In genomic region chr20:57713505-57713903, GRCh38 we compare ENCODE assay signal across 16 cellular contexts. TPM values are rescaled to one million over a fixed set of nuclear protein-coding genes. Genes with fewer than 3 reads are reported as not detected.
A peak's percentile ranks its signal among the peaks of the same experiment; 100 is the strongest.
DNase-seq lines count a peak whose midpoint lies in the region; ATAC-seq, FAIRE-seq and TF ChIP-seq lines count a peak whose summit lies in the region.
"Had no signal": no experiment of that assay in that cellular context is flagged by ENCODE, and none has a peak within 500 bp of the region (broad histone marks: within the 10 kb centered on the region; RNA-seq: fewer than 3 reads in every experiment).

No MANE protein-coding gene starts in this region.

- no peaks in the 10 kb centered on the region for H3K79me1 ChIP-seq in neuronal stem cell (ENCODE audit: low read depth, low read length)

- peaks cover 4% of the 10 kb centered on the region for H3K36me3 Mint-ChIP-seq in chondrocyte (ENCODE audit: low read depth)
- H3K36me3 Mint-ChIP-seq: activated CD4-positive, alpha-beta memory T cell treated with anti-CD3 and anti-CD28 coated beads for 36 hours had no signal

- DNase-seq in A549 (ENCODE audit: low read depth in 1 of 2, low spot score in 1 of 2) = no peak
- DNase-seq in MV-4-11 (lab: John Stamatoyannopoulos, UW) = peak; percentile 72
- no peak for DNase-seq in chondrocyte (ENCODE audit: low spot score)
- DNase-seq in neuronal stem cell (ENCODE audit: low spot score) = no peak
- DNase-seq in esophagus squamous epithelium (lab: John Stamatoyannopoulos, UW) = no peak
- DNase-seq in NCI-H524 treated with DMSO at 0.1 percent for 48 hours (lab: John Stamatoyannopoulos, UW) = no peak
- DNase-seq in inferior parietal cortex (ENCODE audit: extremely low spot score) = no peak
- DNase-seq in LoVo (ENCODE audit: low spot score) = no peak
- DNase-seq: activated CD4-positive, alpha-beta memory T cell treated with anti-CD3 and anti-CD28 coated beads for 36 hours; AML-193; DMS79 treated with DMSO at 0.1 percent for 48 hours; NCI-H1105 treated with DMSO at 0.1 percent for 48 hours; occipital lobe; transverse colon had no signal

- no peak overlapping the region for H3K4ac ChIP-seq in neuronal stem cell (ENCODE audit: low read length)

- H3K18ac ChIP-seq in neuronal stem cell (ENCODE audit: low read length) = no peak overlapping the region

- H3K9ac ChIP-seq in neuronal stem cell (ENCODE audit: low read depth, low read length, poor library complexity) = no peak overlapping the region

- H3K14ac ChIP-seq in neuronal stem cell (ENCODE audit: low read length) = peak overlapping the region; percentile 9

- no peak for TF ChIP-seq CTCF in A549 (IDR thresholded peaks at IDR 0.05)
- TF ChIP-seq CTCF in chondrocyte (IDR thresholded peaks at IDR 0.05) = no peak
- TF ChIP-seq CTCF in esophagus squamous epithelium (IDR thresholded peaks at IDR 0.05) = no peak

- H2AFZ ChIP-seq in neuronal stem cell (ENCODE audit: low read length) = no peak overlapping the region

- TF ChIP-seq RAD21 in A549 (conservative IDR thresholded peaks at IDR 0.05 in 1 of 2, IDR thresholded peaks at IDR 0.05 in 1 of 2) = no peak

- peaks cover 70% of the 10 kb centered on the region for H3K4me1 Mint-ChIP-seq in chondrocyte (ENCODE audit: low read depth)

- TF ChIP-seq EP300 in A549 (IDR thresholded peaks at IDR 0.05) = no peak

- peak overlapping the region; percentile 90 for H3K4me2 ChIP-seq in A549
- no peak overlapping the region for H3K4me2 ChIP-seq in neuronal stem cell (ENCODE audit: insufficient read depth, low read length, poor library complexity, severe bottlenecking)

- no peaks in the 10 kb centered on the region for H3K36me3 ChIP-seq in neuronal stem cell (replicated peaks in 1 of 2; ENCODE audit: control insufficient read depth in 2 of 2, insufficient read depth in 2 of 2, low read length in 2 of 2)
- no peaks in the 10 kb centered on the region for H3K36me3 ChIP-seq in esophagus squamous epithelium
- H3K36me3 ChIP-seq: transverse colon had no signal

- H3K4me1 ChIP-seq in A549 = peaks cover 68% of the 10 kb centered on the region
- H3K4me1 ChIP-seq in neuronal stem cell (ENCODE audit: control insufficient read depth in 2 of 2, insufficient read depth in 1 of 2, low read depth in 1 of 2, low read length in 2 of 2) = peaks cover 3 to 13% of the 10 kb centered on the region in 2 donors
- H3K4me1 ChIP-seq in esophagus squamous epithelium = peaks cover 8 to 71% (median 30%) of the 10 kb centered on the region in 3 donors

- peak overlapping the region; percentile 43 for H3K4me3 Mint-ChIP-seq in chondrocyte (ENCODE audit: unreplicated experiment)
- H3K4me3 Mint-ChIP-seq: activated CD4-positive, alpha-beta memory T cell treated with anti-CD3 and anti-CD28 coated beads for 36 hours had no signal

- WGBS in A549 (ENCODE audit: missing lambda C conversion rate) = 68% methylated on average over 10 of the region's 10 CpGs
- WGBS in neuronal stem cell (ENCODE audit: extremely low coverage in 2 of 2, insufficient read length in 2 of 2, insufficient replicate concordance in 1 of 2), 2 donors = no CpG with 5 or more reads among the region's 10 CpGs
- 54% methylated on average over 10 of the region's 10 CpGs for WGBS in esophagus squamous epithelium, 2 donors

- intact Hi-C loops in esophagus squamous epithelium (cut with DNase I) = no loop called here

- peak overlapping the region; percentile 58 for H2AK5ac ChIP-seq in neuronal stem cell (ENCODE audit: low read depth, low read length)

- TF ChIP-seq POLR2A in A549 (IDR thresholded peaks at IDR 0.05; ENCODE audit: low read length) (no peak), esophagus squamous epithelium (IDR thresholded peaks at IDR 0.05) (no peak)

- CTCF ChIA-PET in A549 (lab: Yijun Ruan, JAX) = interaction anchor here (1.2 to 1.4 kb wide), 3 partner anchors 12 to 374 kb away, joined by 3 to 6 read pairs (median 3); no protein-coding TSS in a partner anchor

- peak overlapping the region; percentile 64 for H3K27ac Mint-ChIP-seq in chondrocyte (ENCODE audit: unreplicated experiment)
- H3K27ac Mint-ChIP-seq: activated CD4-positive, alpha-beta memory T cell treated with anti-CD3 and anti-CD28 coated beads for 36 hours; activated T-helper 2 cell treated with anti-CD3 and anti-CD28 coated beads, Interferon-gamma antibody, Interleukin-2, Interleukin-4, amounts not matched to agents 10 μg/mL and 5 μg/mL and 100 μg/mL, durations not matched to agents 14 hours and 24 hours and 36 hours had no signal

- H3K4me3 ChIP-seq in A549 = no peak overlapping the region
- no peak overlapping the region for H3K4me3 ChIP-seq in neuronal stem cell (ENCODE audit: low read length in 2 of 2)
- no peak overlapping the region for H3K4me3 ChIP-seq in esophagus squamous epithelium
- H3K4me3 ChIP-seq: lung, transverse colon had no signal

- H3K27me3 Mint-ChIP-seq in chondrocyte (ENCODE audit: low read depth) = no peaks in the 10 kb centered on the region

- POLR2A ChIA-PET in A549 (lab: Yijun Ruan, JAX) = interaction anchor here (1.5 to 1.6 kb wide), 2 partner anchors 59 to 301 kb away, joined by 5 to 6 read pairs; no protein-coding TSS in a partner anchor

- no peak overlapping the region for H2BK120ac ChIP-seq in neuronal stem cell (ENCODE audit: low read depth, low read length)

- H3K23ac ChIP-seq in neuronal stem cell (ENCODE audit: low read depth, low read length, poor library complexity) = no peak overlapping the region

- H3K27me3 ChIP-seq in neuronal stem cell (ENCODE audit: control insufficient read depth in 3 of 3, insufficient read depth in 3 of 3, low read depth in 1 of 3, low read length in 3 of 3) = peaks cover 8 to 65% (median 39%) of the 10 kb centered on the region in 3 experiments
- H3K27me3 ChIP-seq in esophagus squamous epithelium = peaks cover 0 to 10% (median 0%) of the 10 kb centered on the region in 4 donors
- H3K27me3 ChIP-seq: transverse colon had no signal

- H2BK5ac ChIP-seq in neuronal stem cell (ENCODE audit: low read length) = no peak overlapping the region

- no peak overlapping the region for H2BK15ac ChIP-seq in neuronal stem cell (ENCODE audit: low read length)

- H3K27ac ChIP-seq in A549 (peak overlapping the region; percentile 97 to 98), neuronal stem cell (replicated peaks; ENCODE audit: low read length) (no peak overlapping the region), esophagus squamous epithelium (no peak overlapping the region)

- H4K8ac ChIP-seq in neuronal stem cell (ENCODE audit: low read depth, low read length) = no peak overlapping the region

- H3K9me3 ChIP-seq in A549 = no peaks in the 10 kb centered on the region
- H3K9me3 ChIP-seq in neuronal stem cell (replicated peaks in 1 of 2; ENCODE audit: control insufficient read depth in 2 of 2, insufficient read depth in 1 of 2, low read depth in 1 of 2, low read length in 2 of 2) = no peaks in the 10 kb centered on the region
- H3K9me3 ChIP-seq in esophagus squamous epithelium = no peaks in the 10 kb centered on the region
- H3K9me3 ChIP-seq: transverse colon had no signal

- no peak for FAIRE-seq in A549 (lab: Jason Lieb, UNC)

- ATAC-seq in A549 = no peak

- H2BK12ac ChIP-seq in neuronal stem cell (ENCODE audit: low read length) = no peak overlapping the region

- H4K91ac ChIP-seq in neuronal stem cell (ENCODE audit: low read depth, low read length, poor library complexity) = no peak overlapping the region

- no peaks in the 10 kb centered on the region for H3K9me3 Mint-ChIP-seq in chondrocyte (ENCODE audit: low read depth)
- H3K9me3 Mint-ChIP-seq: activated CD4-positive, alpha-beta memory T cell treated with anti-CD3 and anti-CD28 coated beads for 36 hours; activated T-helper 2 cell treated with anti-CD3 and anti-CD28 coated beads, Interferon-gamma antibody, Interleukin-2, Interleukin-4, amounts not matched to agents 10 μg/mL and 5 μg/mL and 100 μg/mL, durations not matched to agents 14 hours and 24 hours and 36 hours had no signal

TF ChIP-seq in A549, 52 proteins besides CTCF, POLR2A, EP300 and RAD21:
- TF ChIP-seq CEBPB (IDR thresholded peaks at IDR 0.05) = peak; percentile 62 to 81
- no peak for TF ChIP-seq HOXB13 (CRISPR knock-in tag; IDR thresholded peaks at IDR 0.05; ENCODE audit: low read depth)
- 0 out of 2 replicates have a peak, but pooled peaks have one; percentile 26 for TF ChIP-seq HES2 (IDR thresholded peaks at IDR 0.05)
- TF ChIP-seq EHMT2 (IDR thresholded peaks at IDR 0.05; ENCODE audit: low read depth) = no peak

RNA-seq across cellular contexts. Expression of gene PMEPA1, which starts 3.7 kb away (rescaled TPM):
- polyA plus RNA-seq in A549 (2011; rRNA removed) = 131 and 150 TPM in 2 replicates
- polyA plus RNA-seq in A549 (2012; cell fraction: cytosol; rRNA removed) = 145 and 229 TPM in 2 replicates
- 263 and 339 TPM in 2 replicates for polyA plus RNA-seq in A549 (2012; cell fraction: nucleus; rRNA removed)
- polyA plus RNA-seq in A549 (2017; fragmentation: RNase III; extraction: RNeasy Plus Mini Kit Qiagen cat#74134 plus additional on column Dnase treatment) = 114 to 152 TPM (median 147 TPM) in 3 replicates
- polyA minus RNA-seq in A549 (2011; rRNA and poly(A)+ RNA removed) = 151 and 188 TPM in 2 replicates
- 151 to 298 TPM (median 163 TPM) in 3 replicates for total RNA-seq in chondrocyte
- polyA plus RNA-seq in neuronal stem cell (2013, experiment 1 of 2) = 0.10 TPM
- 0.08 TPM for polyA plus RNA-seq in neuronal stem cell (2013, experiment 2 of 2)
- 1 to 10 TPM in 3 of 4 donors, under 1 TPM in 1; 0.95 to 4.6 (median 2.6) TPM for total RNA-seq in esophagus squamous epithelium

Comparison
In these comparisons a context has a peak if more than half of its experiments do, and no peak if none do; other contexts are left out.
1. H3K27ac ChIP-seq: peak in A549 (2 of 2); none in neuronal stem cell (single experiment) and esophagus squamous epithelium (0 of 4).
2. RNA of gene PMEPA1, which starts 3.7 kb away (total RNA-seq): 151 to 298 TPM in chondrocyte; 0.95 to 4.6 TPM in esophagus squamous epithelium; every median in the first group is over 10 times any median in the second.